1 cellular context compared by ENCODE assay signal in the genomic region with DNA sequence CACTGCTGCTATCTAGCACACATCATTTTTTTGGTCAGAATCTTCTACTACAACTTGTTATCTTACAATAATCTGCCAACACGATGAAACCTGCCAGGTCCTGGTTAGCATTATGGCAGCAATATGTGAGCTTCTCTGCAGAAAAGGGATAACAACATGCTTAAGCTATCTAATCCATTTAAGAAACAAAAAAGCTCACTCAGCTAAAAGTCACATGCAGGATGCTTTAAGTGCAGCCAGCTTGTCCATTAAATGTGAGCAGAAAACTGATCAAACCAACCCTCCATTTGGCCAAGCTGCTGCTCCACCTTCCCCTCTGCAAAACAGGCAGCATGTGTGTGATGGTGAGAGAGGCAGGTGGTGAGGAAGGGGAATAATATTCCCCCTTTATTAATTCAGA.
TF ChIP-seq lines count a peak whose summit lies in the region.

No MANE protein-coding gene starts in this region.

TF ChIP-seq in K562, 482 proteins besides CTCF, POLR2A, EP300 and RAD21:
- peak; percentile 25; the same call in 1 of the 2 replicates for TF ChIP-seq MAFK (IDR thresholded peaks at IDR 0.05; ENCODE audit: low read length)
- TF ChIP-seq NFIX (CRISPR knock-in tag; IDR thresholded peaks at IDR 0.05; ENCODE audit: low read depth) = no peak
- TF ChIP-seq, protein P1, sequence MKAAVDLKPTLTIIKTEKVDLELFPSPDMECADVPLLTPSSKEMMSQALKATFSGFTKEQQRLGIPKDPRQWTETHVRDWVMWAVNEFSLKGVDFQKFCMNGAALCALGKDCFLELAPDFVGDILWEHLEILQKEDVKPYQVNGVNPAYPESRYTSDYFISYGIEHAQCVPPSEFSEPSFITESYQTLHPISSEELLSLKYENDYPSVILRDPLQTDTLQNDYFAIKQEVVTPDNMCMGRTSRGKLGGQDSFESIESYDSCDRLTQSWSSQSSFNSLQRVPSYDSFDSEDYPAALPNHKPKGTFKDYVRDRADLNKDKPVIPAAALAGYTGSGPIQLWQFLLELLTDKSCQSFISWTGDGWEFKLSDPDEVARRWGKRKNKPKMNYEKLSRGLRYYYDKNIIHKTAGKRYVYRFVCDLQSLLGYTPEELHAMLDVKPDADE (conservative IDR thresholded peaks at IDR 0.05; ENCODE audit: control insufficient read depth, low read depth, low read length) = no peak
- TF ChIP-seq ZNF324 (CRISPR knock-in tag; IDR thresholded peaks at IDR 0.05) = no peak
- peak; percentile 46 for TF ChIP-seq ZNF316 (IDR thresholded peaks at IDR 0.05)
